9 cellular contexts compared by ENCODE assay signal in the genomic region with DNA sequence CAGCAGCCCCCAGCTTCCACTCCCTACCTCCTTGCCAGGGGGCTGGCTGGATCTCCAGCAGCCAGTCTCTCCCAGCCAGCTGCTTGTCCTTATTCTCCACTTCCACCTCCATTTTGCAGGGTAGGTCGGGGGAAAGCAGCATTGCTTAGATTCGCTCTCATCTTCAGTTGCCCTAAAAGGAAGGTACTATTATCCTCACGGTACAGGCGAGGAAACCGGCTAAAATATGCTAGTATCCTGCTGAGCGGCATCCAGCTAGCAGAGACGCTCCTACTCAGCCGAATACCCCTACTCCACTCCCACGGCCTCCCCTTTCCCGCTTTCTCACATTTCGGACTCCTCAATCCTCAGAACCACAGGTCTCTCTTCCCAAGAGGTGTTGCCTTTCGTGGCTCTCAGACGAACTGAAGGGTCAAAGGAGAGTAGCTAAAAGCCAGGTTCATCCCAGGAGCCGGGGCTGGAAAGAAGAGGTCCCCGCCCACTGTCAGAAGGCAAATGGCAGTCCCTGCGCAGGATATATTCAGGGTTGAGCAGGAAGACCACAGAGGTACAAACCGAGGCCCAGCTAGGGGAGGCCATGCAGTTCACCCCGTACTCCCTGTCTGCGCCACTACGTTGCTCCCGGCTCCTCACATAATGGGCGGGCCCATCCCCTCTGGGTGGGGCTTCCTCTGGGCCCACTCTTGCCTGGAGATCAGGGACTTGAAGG. TPM values are rescaled to one million over a fixed set of nuclear protein-coding genes. Genes with fewer than 3 reads are reported as not detected.
DNase-seq lines count a peak whose midpoint lies in the region; ATAC-seq and TF ChIP-seq lines count a peak whose summit lies in the region.
"Had no signal": no experiment of that assay in that cellular context is flagged by ENCODE, and none has a peak within 500 bp of the region (broad histone marks: within the 10 kb centered on the region; RNA-seq: fewer than 3 reads in every experiment).

No MANE protein-coding gene starts in this region.

- peaks cover 13% of the 10 kb centered on the region for H3K4me1 Mint-ChIP-seq in chondrocyte (ENCODE audit: low read depth)
- H3K4me1 Mint-ChIP-seq in osteocyte (ENCODE audit: unreplicated experiment) = peaks cover 1% of the 10 kb centered on the region

- DNase-seq in NCI-H2227 (lab: John Stamatoyannopoulos, UW; ENCODE audit: unreplicated experiment) (peak; percentile 8), NCI-H2227 treated with DMSO at 0.1 percent for 48 hours (lab: John Stamatoyannopoulos, UW) (no peak), chondrocyte (ENCODE audit: low spot score) (no peak), osteocyte (ENCODE audit: extremely low spot score, unreplicated experiment) (peak; percentile 73), inferior parietal cortex (ENCODE audit: extremely low spot score) (no peak), SJCRH30 (no peak)
- DNase-seq: NCI-H774 had no signal

- TF ChIP-seq CTCF in chondrocyte (IDR thresholded peaks at IDR 0.05) (peak; percentile 9), osteocyte (IDR thresholded peaks at IDR 0.05) (no peak)

- H3K4me3 ChIP-seq in HUES48 (ENCODE audit: low read depth, low read length) (0 out of 2 replicates have a peak overlapping the region, but pooled peaks have one; percentile 14), SJCRH30 (no peak overlapping the region)

- H3K4me1 ChIP-seq in HUES48 (ENCODE audit: control insufficient read depth, insufficient read depth, low read length) = peaks cover 7% of the 10 kb centered on the region
- H3K4me1 ChIP-seq in SJCRH30 = no peaks in the 10 kb centered on the region

- H3K27ac ChIP-seq in HUES48 (ENCODE audit: low read depth, low read length) = no peak overlapping the region
- no peak overlapping the region for H3K27ac ChIP-seq in SJCRH30

- peaks cover 34% of the 10 kb centered on the region for H3K27me3 ChIP-seq in HUES48 (ENCODE audit: control insufficient read depth, insufficient read depth, low read length)
- H3K27me3 ChIP-seq in SJCRH30 = no peaks in the 10 kb centered on the region

- no peaks in the 10 kb centered on the region for H3K36me3 ChIP-seq in HUES48 (ENCODE audit: control insufficient read depth, insufficient read depth, low read length)
- no peaks in the 10 kb centered on the region for H3K36me3 ChIP-seq in SJCRH30

- H3K36me3 Mint-ChIP-seq in chondrocyte (ENCODE audit: low read depth) (no peaks in the 10 kb centered on the region), osteocyte (ENCODE audit: unreplicated experiment) (no peaks in the 10 kb centered on the region)

- no peak overlapping the region for H3K4me3 Mint-ChIP-seq in chondrocyte (ENCODE audit: unreplicated experiment)
- peak overlapping the region; percentile 67 for H3K4me3 Mint-ChIP-seq in osteocyte (ENCODE audit: unreplicated experiment)

- H3K27me3 Mint-ChIP-seq in chondrocyte (ENCODE audit: low read depth) = peaks cover 18% of the 10 kb centered on the region
- peaks cover 26% of the 10 kb centered on the region for H3K27me3 Mint-ChIP-seq in osteocyte (ENCODE audit: unreplicated experiment)

- H3K9me3 Mint-ChIP-seq in chondrocyte (ENCODE audit: low read depth) = no peaks in the 10 kb centered on the region
- H3K9me3 Mint-ChIP-seq in osteocyte (ENCODE audit: unreplicated experiment) = no peaks in the 10 kb centered on the region

- no peak overlapping the region for H3K9ac ChIP-seq in HUES48 (ENCODE audit: low read depth, low read length)

- H3K9me3 ChIP-seq in HUES48 (ENCODE audit: control insufficient read depth, insufficient read depth, low read length) (no peaks in the 10 kb centered on the region), SJCRH30 (replicated peaks) (no peaks in the 10 kb centered on the region)

- H3K27ac Mint-ChIP-seq in chondrocyte (ENCODE audit: unreplicated experiment) (no peak overlapping the region), osteocyte (ENCODE audit: unreplicated experiment) (no peak overlapping the region)

- ATAC-seq in HG02973 (IDR thresholded peaks at IDR 0.05; ENCODE audit: unreplicated experiment) = no peak

RNA-seq across cellular contexts. Expression of a gene that starts 1.6 kb away (rescaled TPM):
- total RNA-seq in chondrocyte (0.30 to 0.94 TPM (median 0.59 TPM) in 3 replicates), osteocyte (0.99 and 1.0 TPM in 2 replicates)
- total RNA-seq in SJCRH30 (2014; rRNA removed; shearing (Covaris generic)) = 0.04 and 0.05 TPM in 2 replicates

Comparison
In these comparisons a context has a peak if more than half of its experiments do, and no peak if none do; other contexts are left out.
1. DNase-seq: peak in NCI-H2227 (single experiment) and osteocyte (single experiment); none in NCI-H2227 treated with DMSO at 0.1 percent for 48 hours (single experiment), chondrocyte (single experiment), inferior parietal cortex (single experiment) and SJCRH30 (0 of 2).